In genomic region chr19:55882626-55883025, GRCh38 we compare ENCODE assay signal across 8 cellular contexts. TPM values are rescaled to one million over a fixed set of nuclear protein-coding genes. Genes with fewer than 3 reads are reported as not detected.
"Had no signal": no experiment of that assay in that cellular context is flagged by ENCODE, and none has a peak within 500 bp of the region (broad histone marks: within the 10 kb centered on the region; RNA-seq: fewer than 3 reads in every experiment).

No MANE protein-coding gene starts in this region.

- ATAC-seq: HepG2, K562 had no signal

- H3K4me1 Mint-ChIP-seq: IgD-negative memory B cell had no signal

- H3K36me3 Mint-ChIP-seq: IgD-negative memory B cell had no signal

- H3K27ac ChIP-seq: HL-60 had no signal

- DNase-seq: IMR-90, KBM-7 had no signal

- H3K4me3 ChIP-seq: K562 had no signal

RNA-seq across cellular contexts. Expression of gene NLRP4, which starts 46.3 kb away (rescaled TPM):
- total RNA-seq: HepG2, HT-29, HT1080, IMR-90 had no signal

RNA-seq across cellular contexts. Expression of gene NLRP13, which starts 49.5 kb away (rescaled TPM):
- total RNA-seq: HepG2, HT-29, HT1080, IMR-90, K562 had no signal

RNA-seq across cellular contexts. Expression of gene NLRP11, which starts 50.8 kb away (rescaled TPM):
- total RNA-seq: IMR-90 had no signal
